Comparison of ENCODE assay signal across 24 cellular contexts in the genomic region with DNA sequence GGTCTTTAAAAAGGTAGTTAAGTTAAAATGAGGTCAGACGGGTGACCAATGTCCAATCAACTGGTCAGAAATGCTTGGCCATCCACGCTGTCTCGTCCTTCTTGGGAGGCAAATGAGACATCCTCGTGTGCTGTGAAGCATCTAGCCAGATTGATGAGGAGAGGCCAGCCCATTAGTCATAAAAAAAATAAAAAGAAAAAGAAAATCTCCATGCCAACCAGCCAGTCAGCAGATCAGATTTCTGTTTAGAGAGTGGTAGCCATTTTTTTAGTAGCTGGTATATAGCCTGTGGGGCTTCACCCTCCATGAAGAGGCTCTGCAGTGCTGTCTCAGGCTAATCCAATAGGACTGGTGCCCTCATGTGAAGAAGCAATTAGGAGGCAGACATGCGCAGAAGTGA.
DNase-seq lines count a peak whose midpoint lies in the region; ATAC-seq and TF ChIP-seq lines count a peak whose summit lies in the region.
"Had no signal": no experiment of that assay in that cellular context is flagged by ENCODE, and none has a peak within 500 bp of the region (broad histone marks: within the 10 kb centered on the region; RNA-seq: fewer than 3 reads in every experiment).

No MANE protein-coding gene starts in this region.

- H3K4me3 Mint-ChIP-seq in MCF 10A (ENCODE audit: unreplicated experiment), result no peak overlapping the region
- no peak overlapping the region for H3K4me3 Mint-ChIP-seq in T-helper 17 cell
- H3K4me3 Mint-ChIP-seq: activated CD4-positive, alpha-beta T cell treated with anti-CD3 and anti-CD28 coated beads, Interleukin-2, amount 10 ng/mL, durations not matched to agents 24 days and 14 days; CD4-positive, CD25-positive, alpha-beta regulatory T cell; endodermal cell had no signal

- no peaks in the 10 kb centered on the region for H3K9me3 Mint-ChIP-seq in MCF 10A (ENCODE audit: unreplicated experiment)
- H3K9me3 Mint-ChIP-seq: endodermal cell had no signal

- H3K9me3 ChIP-seq in mammary epithelial cell (replicated peaks; ENCODE audit: insufficient read depth, low read length) (peaks cover 10% of the 10 kb centered on the region), T-helper 17 cell (ENCODE audit: control insufficient read depth, low read length, poor library complexity, severe bottlenecking) (no peaks in the 10 kb centered on the region)
- H3K9me3 ChIP-seq: HAP-1, sigmoid colon, transverse colon had no signal

- DNase-seq in mammary epithelial cell (peak; percentile 17), MCF 10A (ENCODE audit: unreplicated experiment) (no peak), T1000 (lab: John Stamatoyannopoulos, UW) (peak; percentile 42), fibroblast of the aortic adventitia (ENCODE audit: low read depth) (peak; percentile 39), T-helper 17 cell (no peak), activated T-cell treated with anti-CD3 and anti-CD28 coated beads for 4 hours (no peak), GOT3 (lab: John Stamatoyannopoulos, UW) (no peak)
- DNase-seq: activated CD4-positive, alpha-beta T cell treated with anti-CD3 and anti-CD28 coated beads, Interleukin-2, amount 10 ng/mL, durations not matched to agents 24 days and 14 days; activated CD8-positive, alpha-beta memory T cell treated with anti-CD3 and anti-CD28 coated beads, Interleukin-2, amount 50 U/mL, for 4 hours; activated gamma-delta T cell treated with Interleukin-2 at 50 U/mL for 16 hours; CD4-positive, CD25-positive, alpha-beta regulatory T cell; DMS79 treated with DMSO at 0.1 percent for 48 hours; endodermal cell; foreskin keratinocyte; left cardiac atrium; NCI-H1105 treated with DMSO at 0.1 percent for 48 hours; NCI-H226; RPMI8226; sigmoid colon; stimulated activated naive CD8-positive, alpha-beta T cell treated with anti-CD3 and anti-CD28 coated beads, Interleukin-15, Interleukin-2, amounts not matched to agents 100 U/mL and 50 U/mL, for 24 hours; transverse colon had no signal

- no peaks in the 10 kb centered on the region for H3K27me3 ChIP-seq in mammary epithelial cell (ENCODE audit: insufficient read depth, low read length)
- H3K27me3 ChIP-seq: foreskin keratinocyte, sigmoid colon, transverse colon had no signal

- CTCF ChIA-PET in mammary epithelial cell (lab: Charles Lee; ENCODE audit: low non-redundant PET), result no interaction called here
- CTCF ChIA-PET in MCF 10A (lab: Yijun Ruan, JAX), result interaction anchor here (0.6 kb wide), 1 partner anchor 1240 kb away, joined by 3 read pairs; no protein-coding TSS in a partner anchor

- H3K4me2 ChIP-seq in mammary epithelial cell (ENCODE audit: insufficient read depth, low read depth, low read length), result no peak overlapping the region
- H3K4me2 ChIP-seq: KMS-11 had no signal

- dilution Hi-C loops in mammary epithelial cell (cut with HindIII; ENCODE audit: low sequenced_read_pairs), result no loop called here

- no TSS peak for BruUV-seq in mammary epithelial cell (replicated peaks; lab: Mats Ljungman, UMichigan)
- no TSS peak for BruUV-seq in MCF 10A (replicated peaks; lab: Mats Ljungman, UMichigan)

- H3K4me1 Mint-ChIP-seq in MCF 10A (ENCODE audit: insufficient read depth, unreplicated experiment) (peaks cover 6% of the 10 kb centered on the region), T-helper 17 cell (no peaks in the 10 kb centered on the region)
- H3K4me1 Mint-ChIP-seq: activated CD4-positive, alpha-beta T cell treated with anti-CD3 and anti-CD28 coated beads, Interleukin-2, amount 10 ng/mL, durations not matched to agents 24 days and 14 days; CD4-positive, CD25-positive, alpha-beta regulatory T cell had no signal

- in situ Hi-C loops in mammary epithelial cell (cut with MboI; ENCODE audit: low sequenced_read_pairs in 2 of 2), result no loop called here

- TF ChIP-seq CTCF in mammary epithelial cell (conservative IDR thresholded peaks at IDR 0.05 in 1 of 2, IDR thresholded peaks at IDR 0.05 in 1 of 2; ENCODE audit: extremely low read depth in 1 of 2, insufficient read depth in 1 of 2, low read depth in 1 of 2, low read length in 2 of 2) (no peak), MCF 10A (IDR thresholded peaks at IDR 0.05; ENCODE audit: unreplicated experiment) (no peak), fibroblast of the aortic adventitia (IDR thresholded peaks at IDR 0.05; ENCODE audit: insufficient read depth, low read length) (no peak)

- H3K4me3 ChIP-seq in mammary epithelial cell (replicated peaks in 1 of 3; ENCODE audit: insufficient read depth in 1 of 3, low read depth in 2 of 3, low read length in 3 of 3) (no peak overlapping the region), fibroblast of the aortic adventitia (ENCODE audit: low read depth, low read length) (no peak overlapping the region)
- H3K4me3 ChIP-seq: HAP-1, sigmoid colon, transverse colon had no signal

- POLR2A ChIA-PET in MCF 10A (lab: Yijun Ruan, JAX), result interaction anchor here (1.2 kb wide), 1 partner anchor 20 kb away, joined by 3 read pairs; no protein-coding TSS in a partner anchor

- H3K27ac Mint-ChIP-seq in MCF 10A (ENCODE audit: low read depth, unreplicated experiment), result no peak overlapping the region
- H3K27ac Mint-ChIP-seq in T-helper 17 cell, result no peak overlapping the region
- H3K27ac Mint-ChIP-seq: activated CD4-positive, alpha-beta T cell treated with anti-CD3 and anti-CD28 coated beads, Interleukin-2, amount 10 ng/mL, durations not matched to agents 24 days and 14 days; CD4-positive, CD25-positive, alpha-beta regulatory T cell; endodermal cell had no signal

- no peaks in the 10 kb centered on the region for H3K4me1 ChIP-seq in mammary epithelial cell (ENCODE audit: insufficient read depth, low read length)
- H3K4me1 ChIP-seq: foreskin keratinocyte, HAP-1, sigmoid colon had no signal

- H3K27me3 Mint-ChIP-seq in MCF 10A (ENCODE audit: insufficient read depth, unreplicated experiment), result no peaks in the 10 kb centered on the region
- H3K27me3 Mint-ChIP-seq in T-helper 17 cell, result no peaks in the 10 kb centered on the region
- H3K27me3 Mint-ChIP-seq: activated CD4-positive, alpha-beta T cell treated with anti-CD3 and anti-CD28 coated beads, Interleukin-2, amount 10 ng/mL, durations not matched to agents 24 days and 14 days had no signal

- no peak overlapping the region for H2AFZ ChIP-seq in mammary epithelial cell (ENCODE audit: low read depth, low read length)

- no peaks in the 10 kb centered on the region for H3K79me2 ChIP-seq in mammary epithelial cell (ENCODE audit: insufficient read depth, low read length)

- H3K27ac ChIP-seq in mammary epithelial cell (ENCODE audit: insufficient read depth, low read depth, low read length), result no peak overlapping the region
- H3K27ac ChIP-seq: foreskin keratinocyte, KMS-11, sigmoid colon, transverse colon had no signal

- H3K36me3 Mint-ChIP-seq in MCF 10A (ENCODE audit: insufficient read depth, unreplicated experiment), result peaks cover 6% of the 10 kb centered on the region
- no peaks in the 10 kb centered on the region for H3K36me3 Mint-ChIP-seq in T-helper 17 cell (ENCODE audit: low read depth)
- H3K36me3 Mint-ChIP-seq: CD4-positive, CD25-positive, alpha-beta regulatory T cell had no signal

- intact Hi-C loops in mammary epithelial cell (cut with micrococcal nuclease), result no loop called here
- intact Hi-C loops in MCF 10A (cut with micrococcal nuclease), result no loop called here

- no peak overlapping the region for H3K9ac ChIP-seq in mammary epithelial cell (ENCODE audit: insufficient read depth, low read length)
- H3K9ac ChIP-seq: KMS-11 had no signal

- H4K20me1 ChIP-seq in mammary epithelial cell (ENCODE audit: insufficient read depth, low read length), result no peaks in the 10 kb centered on the region

- WGBS in mammary epithelial cell (ENCODE audit: low coverage, missing lambda C conversion rate), result 53% methylated on average over 4 of the region's 5 CpGs

- no peaks in the 10 kb centered on the region for H3K36me3 ChIP-seq in mammary epithelial cell (ENCODE audit: insufficient read depth, low read length)
- H3K36me3 ChIP-seq: HAP-1, transverse colon had no signal

- ATAC-seq in HG02763 (IDR thresholded peaks at IDR 0.05; ENCODE audit: unreplicated experiment) (no peak), T-helper 17 cell (no peak)
- ATAC-seq: foreskin keratinocyte; stimulated activated naive CD8-positive, alpha-beta T cell treated with anti-CD3 and anti-CD28 coated beads, Interleukin-15, Interleukin-2, amounts not matched to agents 100 U/mL and 50 U/mL, for 24 hours had no signal

Comparison
In these comparisons a context has a peak if more than half of its experiments do, and no peak if none do; other contexts are left out.
1. DNase-seq: peak in mammary epithelial cell (single experiment), T1000 (single experiment) and fibroblast of the aortic adventitia (single experiment); none in MCF 10A (single experiment), T-helper 17 cell (0 of 3), activated T-cell treated with anti-CD3 and anti-CD28 coated beads for 4 hours (single experiment) and GOT3 (single experiment).